In the genomic region with DNA sequence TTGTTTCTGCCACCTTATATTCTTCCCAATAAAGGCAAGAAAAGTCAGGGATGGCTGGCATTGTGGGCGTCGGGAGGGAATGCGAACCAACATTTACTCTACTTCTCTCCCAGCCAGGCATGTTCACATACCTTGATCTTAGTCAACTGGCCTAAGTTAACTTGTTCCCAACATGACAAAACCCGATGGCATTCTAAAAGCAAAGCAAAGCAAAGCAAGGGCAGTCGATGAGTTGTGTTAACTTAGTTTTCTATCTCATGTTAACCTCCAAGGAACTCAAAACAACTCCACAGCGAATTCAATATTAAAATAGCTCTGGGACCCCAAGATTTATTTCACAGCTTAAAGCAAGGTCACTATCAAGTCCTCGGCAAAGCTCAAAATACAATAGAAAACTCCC, we compare ENCODE assay signal across 8 cellular contexts. TPM values are rescaled to one million over a fixed set of nuclear protein-coding genes. Genes with fewer than 3 reads are reported as not detected.
DNase-seq lines count a peak whose midpoint lies in the region; ATAC-seq, FAIRE-seq and TF ChIP-seq lines count a peak whose summit lies in the region.

No MANE protein-coding gene starts in this region.

- H3K27me3 ChIP-seq in HepG2 (ENCODE audit: control insufficient read depth in 1 of 2, insufficient read depth in 2 of 2, low read length in 2 of 2) (no peaks in the 10 kb centered on the region; a peak in 2 of 5 replicates), tibial nerve (no peaks in the 10 kb centered on the region)

- WGBS in HepG2 (ENCODE audit: low lambda C conversion rate), result 12% methylated on average over 7 of the region's 7 CpGs
- WGBS in tibial nerve, 2 donors, result 64 to 66% methylated on average over 7 of the region's 7 CpGs

- POLR2A ChIA-PET in activated naive CD8-positive, alpha-beta T cell treated with anti-CD3 and anti-CD28 coated beads, Interleukin-2, amount 10 ng/mL, durations not matched to agents 7 days and 5 days (lab: Charles Lee), result interaction anchor here (0.7 kb wide), 1 partner anchor 185 kb away, joined by 3 read pairs; no protein-coding TSS in a partner anchor
- POLR2A ChIA-PET in HepG2 (lab: Yijun Ruan, JAX), result no interaction called here

- H4K20me1 ChIP-seq in HepG2 (ENCODE audit: insufficient read depth, low read length), result peaks cover 32% of the 10 kb centered on the region

- TF ChIP-seq EP300 in HepG2 (IDR thresholded peaks at IDR 0.05; ENCODE audit: low read depth in 2 of 2, low read length in 2 of 2) (no peak), HepG2 (CRISPR knock-in tag; IDR thresholded peaks at IDR 0.05; ENCODE audit: borderline replicate concordance) (no peak), tibial nerve (IDR thresholded peaks at IDR 0.05) (no peak)

- peak overlapping the region; percentile 78 for H3K27ac ChIP-seq in HepG2 (ENCODE audit: extremely low read length, insufficient read depth, low read length)
- H3K27ac ChIP-seq in tibial nerve, result peak overlapping the region in 1 of 4 donors; percentile 85

- H3K4me1 Mint-ChIP-seq in activated naive CD4-positive, alpha-beta T cell treated with anti-CD3 and anti-CD28 coated beads for 36 hours (ENCODE audit: low read depth), result peaks cover 67% of the 10 kb centered on the region
- H3K4me1 Mint-ChIP-seq in activated naive CD8-positive, alpha-beta T cell treated with anti-CD3 and anti-CD28 coated beads, Interleukin-2, amount 10 ng/mL, durations not matched to agents 7 days and 5 days, result peaks cover 43% of the 10 kb centered on the region

- CTCF ChIA-PET in activated naive CD4-positive, alpha-beta T cell treated with anti-CD3 and anti-CD28 coated beads for 36 hours (lab: Charles Lee), result interaction anchor here (0.9 kb wide), 1 partner anchor 215 kb away, joined by 3 read pairs; no protein-coding TSS in a partner anchor
- CTCF ChIA-PET in HepG2 (lab: Yijun Ruan, JAX; ENCODE audit: low intra/inter-chr PET ratio, low total read pairs), result no interaction called here

- H3K9me3 ChIP-seq in HepG2 (ENCODE audit: low read length) (no peaks in the 10 kb centered on the region), tibial nerve (no peaks in the 10 kb centered on the region)

- peaks cover 65% of the 10 kb centered on the region for H3K4me1 ChIP-seq in HepG2 (ENCODE audit: insufficient read depth, low read length)
- peaks cover 0 to 71% (median 26%) of the 10 kb centered on the region in 4 donors for H3K4me1 ChIP-seq in tibial nerve

- H3K79me2 ChIP-seq in HepG2 (ENCODE audit: insufficient read depth, low read length), result peaks cover 73% of the 10 kb centered on the region

- no peak overlapping the region for H2AFZ ChIP-seq in HepG2 (ENCODE audit: low read length)

- no TSS peak for BruUV-seq in HepG2 (replicated peaks; lab: Mats Ljungman, UMichigan)

- ATAC-seq in activated naive CD8-positive, alpha-beta T cell treated with anti-CD3 and anti-CD28 coated beads, Interleukin-2, amount 10 ng/mL, durations not matched to agents 7 days and 5 days (ENCODE audit: low read depth), result no peak
- no peak for ATAC-seq in HepG2
- ATAC-seq in HG02885 (IDR thresholded peaks at IDR 0.05; ENCODE audit: poor library complexity, unreplicated experiment), result no peak
- ATAC-seq in GM19467 (IDR thresholded peaks at IDR 0.05; ENCODE audit: unreplicated experiment), result no peak

- no peaks in the 10 kb centered on the region for H3K9me3 Mint-ChIP-seq in activated naive CD4-positive, alpha-beta T cell treated with anti-CD3 and anti-CD28 coated beads for 36 hours
- no peaks in the 10 kb centered on the region for H3K9me3 Mint-ChIP-seq in activated naive CD8-positive, alpha-beta T cell treated with anti-CD3 and anti-CD28 coated beads, Interleukin-2, amount 10 ng/mL, durations not matched to agents 7 days and 5 days

- DNase-seq in activated naive CD4-positive, alpha-beta T cell treated with anti-CD3 and anti-CD28 coated beads for 36 hours, result no peak
- no peak for DNase-seq in activated naive CD4-positive, alpha-beta T cell treated with Interleukin-2 at 50 U/mL for 16 hours
- no peak for DNase-seq in activated naive CD8-positive, alpha-beta T cell treated with anti-CD3 and anti-CD28 coated beads, Interleukin-2, amount 10 ng/mL, durations not matched to agents 7 days and 5 days
- DNase-seq in HepG2 (ENCODE audit: low spot score), result peak; percentile 56
- no peak for DNase-seq in tibial nerve (ENCODE audit: low spot score in 2 of 2)
- DNase-seq in NCI-H748 treated with DMSO at 0.1 percent for 48 hours (lab: John Stamatoyannopoulos, UW), result no peak

- no peaks in the 10 kb centered on the region for H3K27me3 Mint-ChIP-seq in activated naive CD4-positive, alpha-beta T cell treated with anti-CD3 and anti-CD28 coated beads for 36 hours (ENCODE audit: low read depth)
- H3K27me3 Mint-ChIP-seq in activated naive CD8-positive, alpha-beta T cell treated with anti-CD3 and anti-CD28 coated beads, Interleukin-2, amount 10 ng/mL, durations not matched to agents 7 days and 5 days, result no peaks in the 10 kb centered on the region

- in situ Hi-C loops in HepG2 (cut with HindIII; ENCODE audit: extremely low pct_ligation_motif_present, low pct_unique_long_range_greater_than_20kb), result no loop called here

- TF ChIP-seq RAD21 in HepG2 (CRISPR knock-in tag; IDR thresholded peaks at IDR 0.05), result no peak

- H3K9ac ChIP-seq in HepG2 (ENCODE audit: insufficient read depth, low read depth, low read length), result peak overlapping the region; percentile 89

- H3K36me3 ChIP-seq in HepG2 (replicated peaks in 1 of 2; ENCODE audit: control insufficient read depth in 1 of 2, insufficient read depth in 2 of 2, low read length in 2 of 2) (no peaks in the 10 kb centered on the region), tibial nerve (peaks cover 0 to 3% (median 0%) of the 10 kb centered on the region in 3 donors)

- TF ChIP-seq POLR2A in HepG2 (IDR thresholded peaks at IDR 0.05; ENCODE audit: insufficient read depth in 1 of 2, low read depth in 2 of 2, low read length in 2 of 2) (no peak), tibial nerve (IDR thresholded peaks at IDR 0.05) (no peak)

- peak overlapping the region; percentile 87 for H3K27ac Mint-ChIP-seq in activated naive CD4-positive, alpha-beta T cell treated with anti-CD3 and anti-CD28 coated beads for 36 hours
- H3K27ac Mint-ChIP-seq in activated naive CD8-positive, alpha-beta T cell treated with anti-CD3 and anti-CD28 coated beads, Interleukin-2, amount 10 ng/mL, durations not matched to agents 7 days and 5 days, result peak overlapping the region; percentile 92

- H3K4me2 ChIP-seq in HepG2 (ENCODE audit: low read depth, low read length), result peak overlapping the region; percentile 95

- no peak for FAIRE-seq in HepG2 (lab: Jason Lieb, UNC)

- intact Hi-C loops in activated naive CD4-positive, alpha-beta T cell treated with anti-CD3 and anti-CD28 coated beads for 36 hours (cut with micrococcal nuclease), result no loop called here
- intact Hi-C loops in HepG2 (cut with micrococcal nuclease; ENCODE audit: unreplicated experiment), result loop anchor here (5.0 to 10.0 kb wide), 3 partner anchors 77 to 112 kb away; no protein-coding TSS in a partner anchor

- TF ChIP-seq CTCF in HepG2 (CRISPR knock-in tag; IDR thresholded peaks at IDR 0.05) (no peak), tibial nerve (IDR thresholded peaks at IDR 0.05) (no peak)

- H3K36me3 Mint-ChIP-seq in activated naive CD4-positive, alpha-beta T cell treated with anti-CD3 and anti-CD28 coated beads for 36 hours (ENCODE audit: low read depth), result peaks cover 8% of the 10 kb centered on the region
- peaks cover 14% of the 10 kb centered on the region for H3K36me3 Mint-ChIP-seq in activated naive CD8-positive, alpha-beta T cell treated with anti-CD3 and anti-CD28 coated beads, Interleukin-2, amount 10 ng/mL, durations not matched to agents 7 days and 5 days

- H3K4me3 ChIP-seq in HepG2 (replicated peaks in 1 of 3; ENCODE audit: insufficient read depth in 1 of 3, low read depth in 2 of 3, low read length in 3 of 3) (peak overlapping the region; percentile 95 to 98 (median 98)), tibial nerve (peak overlapping the region; percentile 57 to 99 (median 86))

- peak overlapping the region; percentile 85 for H3K4me3 Mint-ChIP-seq in activated naive CD4-positive, alpha-beta T cell treated with anti-CD3 and anti-CD28 coated beads for 36 hours
- peak overlapping the region; percentile 95 for H3K4me3 Mint-ChIP-seq in activated naive CD8-positive, alpha-beta T cell treated with anti-CD3 and anti-CD28 coated beads, Interleukin-2, amount 10 ng/mL, durations not matched to agents 7 days and 5 days

TF ChIP-seq in HepG2, 621 proteins besides CTCF, POLR2A, EP300 and RAD21 (continues in another document):
- TF ChIP-seq SRSF4 (IDR thresholded peaks at IDR 0.05; ENCODE audit: low read depth, low read length, poor library complexity, severe bottlenecking) (no peak), SAP130 (CRISPR knock-in tag; IDR thresholded peaks at IDR 0.05; ENCODE audit: low read depth) (0 out of 2 replicates have a peak, but pooled peaks have one; percentile 15)

RNA-seq across cellular contexts. Expression of a gene that starts 1.2 kb away (rescaled TPM):
- 10 to 100 TPM; 31.2 to 32.1 TPM for total RNA-seq in activated naive CD4-positive, alpha-beta T cell treated with anti-CD3 and anti-CD28 coated beads for 36 hours
- total RNA-seq in activated naive CD8-positive, alpha-beta T cell treated with anti-CD3 and anti-CD28 coated beads, Interleukin-2, amount 10 ng/mL, durations not matched to agents 7 days and 5 days, result 10 to 100 TPM; 66.6 to 72.2 TPM
- total RNA-seq in HepG2 (2016; rRNA removed; fragmentation: Illumina TruSeq; extraction: Trizol), result 54.7 and 63.6 TPM in 2 replicates
- total RNA-seq in HepG2 (2016; cell fraction: cytosol; rRNA removed; fragmentation: Illumina TruSeq; extraction: Trizol; ENCODE audit: low read depth), result 18.1 and 25.9 TPM in 2 replicates
- 53.9 and 58.9 TPM in 2 replicates for total RNA-seq in HepG2 (2016; cell fraction: insoluble cytoplasmic fraction; rRNA removed; fragmentation: Illumina TruSeq; extraction: Trizol)
- 49.7 and 54.2 TPM in 2 replicates for total RNA-seq in HepG2 (2016; cell fraction: membrane; rRNA removed; fragmentation: Illumina TruSeq; extraction: Trizol)
- total RNA-seq in HepG2 (2016; cell fraction: nucleus; rRNA removed; fragmentation: Illumina TruSeq; extraction: Trizol), result 31.8 and 32.4 TPM in 2 replicates
- 46.4 and 48.2 TPM in 2 replicates for polyA plus RNA-seq in HepG2 (2011; rRNA removed)
- 27.7 and 34.1 TPM in 2 replicates for polyA plus RNA-seq in HepG2 (2011; cell fraction: cytosol; rRNA removed)
- 12.4 and 14.5 TPM in 2 replicates for polyA plus RNA-seq in HepG2 (2011; cell fraction: nucleus; rRNA removed)
- 49.5 and 71.9 TPM in 2 replicates for polyA plus RNA-seq in HepG2 (2012)
- 25.8 and 27.0 TPM in 2 replicates for polyA plus RNA-seq in HepG2 (2016; cell fraction: cytosol; fragmentation: Illumina TruSeq; extraction: Trizol; ENCODE audit: low read depth)
- polyA plus RNA-seq in HepG2 (2016; cell fraction: insoluble cytoplasmic fraction; fragmentation: Illumina TruSeq; extraction: Trizol; ENCODE audit: low read depth), result 74.5 and 85.3 TPM in 2 replicates
- polyA plus RNA-seq in HepG2 (2016; cell fraction: membrane; fragmentation: Illumina TruSeq; extraction: Trizol; ENCODE audit: low read depth), result 59.1 and 60.1 TPM in 2 replicates
- polyA plus RNA-seq in HepG2 (2016; cell fraction: nucleus; fragmentation: Illumina TruSeq; extraction: Trizol; ENCODE audit: insufficient read depth, low read depth), result 48.6 and 48.7 TPM in 2 replicates
- polyA minus RNA-seq in HepG2 (2011; rRNA and poly(A)+ RNA removed; ENCODE audit: low replicate concordance), result 42.9 and 44.3 TPM in 2 replicates
- polyA minus RNA-seq in HepG2 (2011; cell fraction: cytosol; rRNA and poly(A)+ RNA removed), result 25.1 and 33.3 TPM in 2 replicates
- 27.3 and 40.3 TPM in 2 replicates for polyA minus RNA-seq in HepG2 (2011; cell fraction: nucleus; rRNA and poly(A)+ RNA removed)
- total RNA-seq in tibial nerve, result 10 to 100 TPM; 24.3 to 27.6 (median 26.5) TPM
